Comparison of ENCODE assay signal across 2 cellular contexts in the genomic region with DNA sequence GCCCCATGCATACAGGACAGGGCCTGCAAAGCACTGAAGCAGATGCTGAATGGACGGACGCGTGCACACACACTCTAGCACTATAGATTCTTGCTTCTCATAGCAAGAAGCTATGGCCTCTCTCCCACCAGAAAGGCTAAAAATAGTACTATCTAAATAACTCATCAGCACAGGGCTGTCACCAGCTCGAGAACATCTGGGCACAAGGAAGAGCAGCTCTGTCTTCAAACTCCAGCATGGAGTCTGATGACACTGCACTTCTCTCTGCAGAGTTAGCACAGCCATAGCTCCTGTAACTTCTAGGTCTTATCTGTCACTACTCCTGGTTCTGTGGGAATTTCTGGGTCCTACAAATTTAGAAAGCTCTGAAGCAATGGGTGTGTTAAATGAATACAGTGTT.
TF ChIP-seq lines count a peak whose summit lies in the region.

No MANE protein-coding gene starts in this region.

TF ChIP-seq in HepG2, 621 proteins besides CTCF, POLR2A, EP300 and RAD21:
- TF ChIP-seq, protein P1, sequence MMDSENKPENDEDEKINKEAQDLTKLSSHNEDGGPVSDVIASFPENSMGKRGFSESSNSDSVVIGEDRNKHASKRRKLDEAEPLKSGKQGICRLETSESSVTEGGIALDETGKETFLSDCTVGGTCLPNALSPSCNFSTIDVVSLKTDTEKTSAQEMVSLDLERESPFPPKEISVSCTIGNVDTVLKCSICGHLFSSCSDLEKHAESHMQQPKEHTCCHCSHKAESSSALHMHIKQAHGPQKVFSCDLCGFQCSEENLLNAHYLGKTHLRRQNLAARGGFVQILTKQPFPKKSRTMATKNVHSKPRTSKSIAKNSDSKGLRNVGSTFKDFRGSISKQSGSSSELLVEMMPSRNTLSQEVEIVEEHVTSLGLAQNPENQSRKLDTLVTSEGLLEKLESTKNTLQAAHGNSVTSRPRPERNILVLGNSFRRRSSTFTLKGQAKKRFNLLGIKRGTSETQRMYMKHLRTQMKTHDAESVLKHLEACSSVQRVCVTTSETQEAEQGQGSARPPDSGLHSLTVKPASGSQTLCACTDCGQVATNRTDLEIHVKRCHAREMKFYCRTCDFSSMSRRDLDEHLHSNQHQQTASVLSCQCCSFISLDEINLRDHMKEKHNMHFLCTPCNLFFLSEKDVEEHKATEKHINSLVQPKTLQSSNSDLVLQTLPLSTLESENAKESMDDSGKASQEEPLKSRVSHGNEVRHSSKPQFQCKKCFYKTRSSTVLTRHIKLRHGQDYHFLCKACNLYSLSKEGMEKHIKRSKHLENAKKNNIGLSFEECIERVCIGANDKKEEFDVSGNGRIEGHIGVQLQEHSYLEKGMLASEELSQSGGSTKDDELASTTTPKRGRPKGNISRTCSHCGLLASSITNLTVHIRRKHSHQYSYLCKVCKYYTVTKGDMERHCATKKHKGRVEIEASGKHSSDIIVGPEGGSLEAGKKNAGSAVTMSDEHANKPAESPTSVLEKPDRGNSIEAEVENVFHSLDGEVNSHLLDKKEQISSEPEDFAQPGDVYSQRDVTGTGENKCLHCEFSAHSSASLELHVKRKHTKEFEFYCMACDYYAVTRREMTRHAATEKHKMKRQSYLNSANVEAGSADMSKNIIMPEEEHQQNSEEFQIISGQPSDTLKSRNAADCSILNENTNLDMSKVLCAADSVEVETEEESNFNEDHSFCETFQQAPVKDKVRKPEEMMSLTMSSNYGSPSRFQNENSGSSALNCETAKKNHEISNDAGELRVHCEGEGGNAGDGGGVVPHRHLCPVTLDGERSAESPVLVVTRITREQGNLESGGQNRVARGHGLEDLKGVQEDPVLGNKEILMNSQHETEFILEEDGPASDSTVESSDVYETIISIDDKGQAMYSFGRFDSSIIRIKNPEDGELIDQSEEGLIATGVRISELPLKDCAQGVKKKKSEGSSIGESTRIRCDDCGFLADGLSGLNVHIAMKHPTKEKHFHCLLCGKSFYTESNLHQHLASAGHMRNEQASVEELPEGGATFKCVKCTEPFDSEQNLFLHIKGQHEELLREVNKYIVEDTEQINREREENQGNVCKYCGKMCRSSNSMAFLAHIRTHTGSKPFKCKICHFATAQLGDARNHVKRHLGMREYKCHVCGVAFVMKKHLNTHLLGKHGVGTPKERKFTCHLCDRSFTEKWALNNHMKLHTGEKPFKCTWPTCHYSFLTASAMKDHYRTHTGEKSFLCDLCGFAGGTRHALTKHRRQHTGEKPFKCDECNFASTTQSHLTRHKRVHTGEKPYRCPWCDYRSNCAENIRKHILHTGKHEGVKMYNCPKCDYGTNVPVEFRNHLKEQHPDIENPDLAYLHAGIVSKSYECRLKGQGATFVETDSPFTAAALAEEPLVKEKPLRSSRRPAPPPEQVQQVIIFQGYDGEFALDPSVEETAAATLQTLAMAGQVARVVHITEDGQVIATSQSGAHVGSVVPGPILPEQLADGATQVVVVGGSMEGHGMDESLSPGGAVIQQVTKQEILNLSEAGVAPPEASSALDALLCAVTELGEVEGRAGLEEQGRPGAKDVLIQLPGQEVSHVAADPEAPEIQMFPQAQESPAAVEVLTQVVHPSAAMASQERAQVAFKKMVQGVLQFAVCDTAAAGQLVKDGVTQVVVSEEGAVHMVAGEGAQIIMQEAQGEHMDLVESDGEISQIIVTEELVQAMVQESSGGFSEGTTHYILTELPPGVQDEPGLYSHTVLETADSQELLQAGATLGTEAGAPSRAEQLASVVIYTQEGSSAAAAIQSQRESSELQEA (CRISPR knock-in tag; IDR thresholded peaks at IDR 0.05; ENCODE audit: not compliant biosample characterization), result no peak
- TF ChIP-seq, protein P2, sequence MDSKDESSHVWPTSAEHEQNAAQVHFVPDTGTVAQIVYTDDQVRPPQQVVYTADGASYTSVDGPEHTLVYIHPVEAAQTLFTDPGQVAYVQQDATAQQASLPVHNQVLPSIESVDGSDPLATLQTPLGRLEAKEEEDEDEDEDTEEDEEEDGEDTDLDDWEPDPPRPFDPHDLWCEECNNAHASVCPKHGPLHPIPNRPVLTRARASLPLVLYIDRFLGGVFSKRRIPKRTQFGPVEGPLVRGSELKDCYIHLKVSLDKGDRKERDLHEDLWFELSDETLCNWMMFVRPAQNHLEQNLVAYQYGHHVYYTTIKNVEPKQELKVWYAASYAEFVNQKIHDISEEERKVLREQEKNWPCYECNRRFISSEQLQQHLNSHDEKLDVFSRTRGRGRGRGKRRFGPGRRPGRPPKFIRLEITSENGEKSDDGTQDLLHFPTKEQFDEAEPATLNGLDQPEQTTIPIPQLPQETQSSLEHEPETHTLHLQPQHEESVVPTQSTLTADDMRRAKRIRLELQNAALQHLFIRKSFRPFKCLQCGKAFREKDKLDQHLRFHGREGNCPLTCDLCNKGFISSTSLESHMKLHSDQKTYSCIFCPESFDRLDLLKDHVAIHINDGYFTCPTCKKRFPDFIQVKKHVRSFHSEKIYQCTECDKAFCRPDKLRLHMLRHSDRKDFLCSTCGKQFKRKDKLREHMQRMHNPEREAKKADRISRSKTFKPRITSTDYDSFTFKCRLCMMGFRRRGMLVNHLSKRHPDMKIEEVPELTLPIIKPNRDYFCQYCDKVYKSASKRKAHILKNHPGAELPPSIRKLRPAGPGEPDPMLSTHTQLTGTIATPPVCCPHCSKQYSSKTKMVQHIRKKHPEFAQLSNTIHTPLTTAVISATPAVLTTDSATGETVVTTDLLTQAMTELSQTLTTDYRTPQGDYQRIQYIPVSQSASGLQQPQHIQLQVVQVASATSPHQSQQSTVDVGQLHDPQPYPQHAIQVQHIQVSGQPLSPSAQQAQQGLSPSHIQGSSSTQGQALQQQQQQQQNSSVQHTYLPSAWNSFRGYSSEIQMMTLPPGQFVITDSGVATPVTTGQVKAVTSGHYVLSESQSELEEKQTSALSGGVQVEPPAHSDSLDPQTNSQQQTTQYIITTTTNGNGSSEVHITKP (CRISPR knock-in tag; IDR thresholded peaks at IDR 0.05; ENCODE audit: low read depth), result no peak
- TF ChIP-seq ZFP36 (IDR thresholded peaks at IDR 0.05; ENCODE audit: borderline replicate concordance, low read depth, low read length, partially characterized antibody) (no peak), NFATC3 (CRISPR knock-in tag; IDR thresholded peaks at IDR 0.05) (no peak), EHMT2 (IDR thresholded peaks at IDR 0.05; ENCODE audit: borderline replicate concordance, low read depth, low read length) (no peak), GFI1 (CRISPR knock-in tag; IDR thresholded peaks at IDR 0.05; ENCODE audit: borderline replicate concordance) (no peak), ZKSCAN5 (CRISPR knock-in tag; IDR thresholded peaks at IDR 0.05) (no peak), ELF1 (CRISPR knock-in tag; IDR thresholded peaks at IDR 0.05) (no peak), SMAD1 (CRISPR knock-in tag; IDR thresholded peaks at IDR 0.05; ENCODE audit: borderline replicate concordance, low read depth) (no peak), NFE2 (CRISPR knock-in tag; IDR thresholded peaks at IDR 0.05) (no peak), KAT2B (IDR thresholded peaks at IDR 0.05; ENCODE audit: borderline replicate concordance, low read depth, low read length) (no peak), EZH2 (conservative IDR thresholded peaks at IDR 0.05; ENCODE audit: low read depth, low read length) (no peak)

TF ChIP-seq in K562, 482 proteins besides CTCF, POLR2A, EP300 and RAD21 (continued from another document and continues in another):
- TF ChIP-seq, protein P3, sequence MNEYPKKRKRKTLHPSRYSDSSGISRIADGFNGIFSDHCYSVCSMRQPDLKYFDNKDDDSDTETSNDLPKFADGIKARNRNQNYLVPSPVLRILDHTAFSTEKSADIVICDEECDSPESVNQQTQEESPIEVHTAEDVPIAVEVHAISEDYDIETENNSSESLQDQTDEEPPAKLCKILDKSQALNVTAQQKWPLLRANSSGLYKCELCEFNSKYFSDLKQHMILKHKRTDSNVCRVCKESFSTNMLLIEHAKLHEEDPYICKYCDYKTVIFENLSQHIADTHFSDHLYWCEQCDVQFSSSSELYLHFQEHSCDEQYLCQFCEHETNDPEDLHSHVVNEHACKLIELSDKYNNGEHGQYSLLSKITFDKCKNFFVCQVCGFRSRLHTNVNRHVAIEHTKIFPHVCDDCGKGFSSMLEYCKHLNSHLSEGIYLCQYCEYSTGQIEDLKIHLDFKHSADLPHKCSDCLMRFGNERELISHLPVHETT (CRISPR knock-in tag; conservative IDR thresholded peaks at IDR 0.05 in 1 of 2, IDR thresholded peaks at IDR 0.05 in 1 of 2), result 0 out of 4 replicates have a peak, but pooled peaks of 1 of the 2 experiments have one; percentile 37
- TF ChIP-seq ZNF316 (IDR thresholded peaks at IDR 0.05) (peak; percentile 35; the same call in 1 of the 2 replicates), ZNF354B (CRISPR knock-in tag; IDR thresholded peaks at IDR 0.05) (no peak), GTF2E2 (tag; IDR thresholded peaks at IDR 0.05) (no peak), ZNF436 (CRISPR knock-in tag; IDR thresholded peaks at IDR 0.05) (no peak), MAFF (IDR thresholded peaks at IDR 0.05; ENCODE audit: low read length) (peak; percentile 41; the same call in 1 of the 2 replicates), MTF1 (CRISPR knock-in tag; IDR thresholded peaks at IDR 0.05; ENCODE audit: borderline replicate concordance) (no peak), MEIS2 (IDR thresholded peaks at IDR 0.05; ENCODE audit: partially characterized antibody) (peak; percentile 37), ZFX (CRISPR knock-in tag; IDR thresholded peaks at IDR 0.05) (no peak), TRIM24 (IDR thresholded peaks at IDR 0.05) (no peak), HEY1 (CRISPR knock-in tag; IDR thresholded peaks at IDR 0.05; ENCODE audit: borderline replicate concordance) (no peak), KAT8 (IDR thresholded peaks at IDR 0.05; ENCODE audit: low read depth) (no peak), ZBTB1 (CRISPR knock-in tag; IDR thresholded peaks at IDR 0.05; ENCODE audit: borderline replicate concordance, low read depth) (no peak), L3MBTL2 (IDR thresholded peaks at IDR 0.05) (0 out of 2 replicates have a peak, but pooled peaks have one; percentile 34), ZNF263 (CRISPR knock-in tag; IDR thresholded peaks at IDR 0.05; ENCODE audit: borderline replicate concordance) (no peak), POU5F1 (IDR thresholded peaks at IDR 0.05; ENCODE audit: borderline replicate concordance, low read depth, low read length, partially characterized antibody) (no peak), NCOA2 (IDR thresholded peaks at IDR 0.05; ENCODE audit: partially characterized antibody in 2 of 2) (no peak), SIN3A (IDR thresholded peaks at IDR 0.05; ENCODE audit: borderline replicate concordance in 2 of 2, control insufficient read depth in 1 of 2, low read depth in 2 of 2, low read length in 2 of 2) (no peak), C11orf30 (IDR thresholded peaks at IDR 0.05; ENCODE audit: low read depth) (peak; percentile 28; the same call in 1 of the 2 replicates), CBFA2T3 (IDR thresholded peaks at IDR 0.05) (no peak)
- TF ChIP-seq, protein P4, sequence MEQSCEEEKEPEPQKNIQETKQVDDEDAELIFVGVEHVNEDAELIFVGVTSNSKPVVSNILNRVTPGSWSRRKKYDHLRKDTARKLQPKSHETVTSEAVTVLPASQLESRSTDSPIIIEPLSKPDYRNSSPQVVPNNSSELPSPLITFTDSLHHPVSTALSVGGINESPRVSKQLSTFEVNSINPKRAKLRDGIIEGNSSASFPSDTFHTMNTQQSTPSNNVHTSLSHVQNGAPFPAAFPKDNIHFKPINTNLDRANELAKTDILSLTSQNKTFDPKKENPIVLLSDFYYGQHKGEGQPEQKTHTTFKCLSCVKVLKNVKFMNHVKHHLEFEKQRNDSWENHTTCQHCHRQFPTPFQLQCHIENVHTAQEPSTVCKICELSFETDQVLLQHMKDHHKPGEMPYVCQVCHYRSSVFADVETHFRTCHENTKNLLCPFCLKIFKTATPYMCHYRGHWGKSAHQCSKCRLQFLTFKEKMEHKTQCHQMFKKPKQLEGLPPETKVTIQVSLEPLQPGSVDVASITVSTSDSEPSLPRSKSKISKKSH (CRISPR knock-in tag; IDR thresholded peaks at IDR 0.05), result no peak
- TF ChIP-seq, protein P5, sequence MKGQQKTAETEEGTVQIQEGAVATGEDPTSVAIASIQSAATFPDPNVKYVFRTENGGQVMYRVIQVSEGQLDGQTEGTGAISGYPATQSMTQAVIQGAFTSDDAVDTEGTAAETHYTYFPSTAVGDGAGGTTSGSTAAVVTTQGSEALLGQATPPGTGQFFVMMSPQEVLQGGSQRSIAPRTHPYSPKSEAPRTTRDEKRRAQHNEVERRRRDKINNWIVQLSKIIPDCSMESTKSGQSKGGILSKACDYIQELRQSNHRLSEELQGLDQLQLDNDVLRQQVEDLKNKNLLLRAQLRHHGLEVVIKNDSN (CRISPR knock-in tag; IDR thresholded peaks at IDR 0.05), result no peak
- TF ChIP-seq, protein P6, sequence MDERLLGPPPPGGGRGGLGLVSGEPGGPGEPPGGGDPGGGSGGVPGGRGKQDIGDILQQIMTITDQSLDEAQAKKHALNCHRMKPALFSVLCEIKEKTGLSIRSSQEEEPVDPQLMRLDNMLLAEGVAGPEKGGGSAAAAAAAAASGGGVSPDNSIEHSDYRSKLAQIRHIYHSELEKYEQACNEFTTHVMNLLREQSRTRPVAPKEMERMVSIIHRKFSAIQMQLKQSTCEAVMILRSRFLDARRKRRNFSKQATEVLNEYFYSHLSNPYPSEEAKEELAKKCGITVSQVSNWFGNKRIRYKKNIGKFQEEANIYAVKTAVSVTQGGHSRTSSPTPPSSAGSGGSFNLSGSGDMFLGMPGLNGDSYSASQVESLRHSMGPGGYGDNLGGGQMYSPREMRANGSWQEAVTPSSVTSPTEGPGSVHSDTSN (CRISPR knock-in tag; IDR thresholded peaks at IDR 0.05; ENCODE audit: low read depth), result no peak
- TF ChIP-seq, protein P6 (tag; conservative IDR thresholded peaks at IDR 0.05; ENCODE audit: low read depth), result peak; percentile 70
- TF ChIP-seq, protein P7, sequence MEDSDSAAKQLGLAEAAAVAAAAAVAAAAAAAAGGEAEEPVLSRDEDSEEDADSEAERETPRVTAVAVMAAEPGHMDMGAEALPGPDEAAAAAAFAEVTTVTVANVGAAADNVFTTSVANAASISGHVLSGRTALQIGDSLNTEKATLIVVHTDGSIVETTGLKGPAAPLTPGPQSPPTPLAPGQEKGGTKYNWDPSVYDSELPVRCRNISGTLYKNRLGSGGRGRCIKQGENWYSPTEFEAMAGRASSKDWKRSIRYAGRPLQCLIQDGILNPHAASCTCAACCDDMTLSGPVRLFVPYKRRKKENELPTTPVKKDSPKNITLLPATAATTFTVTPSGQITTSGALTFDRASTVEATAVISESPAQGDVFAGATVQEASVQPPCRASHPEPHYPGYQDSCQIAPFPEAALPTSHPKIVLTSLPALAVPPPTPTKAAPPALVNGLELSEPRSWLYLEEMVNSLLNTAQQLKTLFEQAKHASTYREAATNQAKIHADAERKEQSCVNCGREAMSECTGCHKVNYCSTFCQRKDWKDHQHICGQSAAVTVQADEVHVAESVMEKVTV (CRISPR knock-in tag; IDR thresholded peaks at IDR 0.05), result no peak
- TF ChIP-seq, protein P8, sequence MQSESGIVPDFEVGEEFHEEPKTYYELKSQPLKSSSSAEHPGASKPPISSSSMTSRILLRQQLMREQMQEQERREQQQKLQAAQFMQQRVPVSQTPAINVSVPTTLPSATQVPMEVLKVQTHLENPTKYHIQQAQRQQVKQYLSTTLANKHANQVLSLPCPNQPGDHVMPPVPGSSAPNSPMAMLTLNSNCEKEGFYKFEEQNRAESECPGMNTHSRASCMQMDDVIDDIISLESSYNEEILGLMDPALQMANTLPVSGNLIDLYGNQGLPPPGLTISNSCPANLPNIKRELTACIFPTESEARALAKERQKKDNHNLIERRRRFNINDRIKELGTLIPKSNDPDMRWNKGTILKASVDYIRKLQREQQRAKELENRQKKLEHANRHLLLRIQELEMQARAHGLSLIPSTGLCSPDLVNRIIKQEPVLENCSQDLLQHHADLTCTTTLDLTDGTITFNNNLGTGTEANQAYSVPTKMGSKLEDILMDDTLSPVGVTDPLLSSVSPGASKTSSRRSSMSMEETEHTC (IDR thresholded peaks at IDR 0.05), result no peak
